28 cellular contexts compared by ENCODE assay signal in genomic region chr6:26627843-26628242, GRCh38.
"Had no signal": no experiment of that assay in that cellular context is flagged by ENCODE, and none has a peak within 500 bp of the region (broad histone marks: within the 10 kb centered on the region; RNA-seq: fewer than 3 reads in every experiment).

No MANE protein-coding gene starts in this region.

- H3K27ac ChIP-seq: colonic mucosa, coronary artery, dorsolateral prefrontal cortex, epithelial cell of prostate, esophagus muscularis mucosa, esophagus squamous epithelium, foreskin keratinocyte, gastrocnemius medialis, gastroesophageal sphincter, heart left ventricle, heart right ventricle had no signal

- H3K9me3 ChIP-seq: colonic mucosa, esophagus muscularis mucosa, esophagus squamous epithelium, gastrocnemius medialis had no signal

- H3K27me3 ChIP-seq: colonic mucosa, dorsolateral prefrontal cortex, esophagus muscularis mucosa, esophagus squamous epithelium, foreskin keratinocyte, gastrocnemius medialis, gastroesophageal sphincter, heart left ventricle, heart right ventricle had no signal

- H3K4me3 ChIP-seq: colonic mucosa, coronary artery, dorsolateral prefrontal cortex, esophagus muscularis mucosa, esophagus squamous epithelium, gastrocnemius medialis, gastroesophageal sphincter, heart left ventricle, heart right ventricle had no signal

- ATAC-seq: effector memory CD8-positive, alpha-beta T cell; esophagus mucosa; foreskin keratinocyte; gastrocnemius medialis; gastroesophageal sphincter; heart left ventricle; heart right ventricle had no signal

- H3K36me3 ChIP-seq: colonic mucosa, esophagus muscularis mucosa, esophagus squamous epithelium, gastrocnemius medialis, heart left ventricle had no signal

- DNase-seq: colonic mucosa; cortex of kidney; dermis blood vessel endothelial cell; dorsolateral prefrontal cortex; effector CD4-positive, alpha-beta T cell; effector CD8-positive, alpha-beta T cell; effector memory CD4-positive, alpha-beta T cell; effector memory CD8-positive, alpha-beta T cell; endodermal cell; erythroblast; esophagus squamous epithelium; foreskin fibroblast; foreskin keratinocyte; foreskin melanocyte; gastrocnemius medialis; glutamatergic neuron; head of caudate nucleus; heart left ventricle; heart right ventricle had no signal

- FAIRE-seq: colon, endometrium, endothelial cell of umbilical vein, frontal cortex had no signal

- H3K4me1 ChIP-seq: colonic mucosa, esophagus muscularis mucosa, esophagus squamous epithelium, foreskin keratinocyte, gastrocnemius medialis, gastroesophageal sphincter, heart left ventricle, heart right ventricle had no signal
